Comparison of ENCODE assay signal across 13 cellular contexts in the genomic region with DNA sequence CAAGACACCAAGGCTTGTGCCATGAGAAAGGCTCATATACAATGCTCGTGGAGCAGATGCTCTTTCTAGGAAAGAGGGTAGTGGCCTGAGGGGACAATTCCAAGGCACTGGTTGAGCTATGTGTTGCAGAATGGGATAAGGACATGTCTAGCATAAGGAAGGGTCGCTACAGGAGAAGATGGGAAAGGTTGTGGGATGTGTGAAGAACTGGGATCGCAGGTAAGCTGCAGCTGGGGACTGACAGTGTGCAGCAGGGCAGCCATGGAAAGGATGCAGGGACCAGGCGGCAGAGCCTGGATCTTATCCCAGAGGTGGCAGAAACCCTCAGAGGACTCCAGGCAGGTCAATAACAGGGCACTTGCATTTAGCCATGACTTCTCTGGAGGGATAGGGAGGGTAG. TPM values are rescaled to one million over a fixed set of nuclear protein-coding genes. Genes with fewer than 3 reads are reported as not detected.
DNase-seq lines count a peak whose midpoint lies in the region; ATAC-seq and TF ChIP-seq lines count a peak whose summit lies in the region.
"Had no signal": no experiment of that assay in that cellular context is flagged by ENCODE, and none has a peak within 500 bp of the region (broad histone marks: within the 10 kb centered on the region; RNA-seq: fewer than 3 reads in every experiment).

No MANE protein-coding gene starts in this region.

- H3K27ac ChIP-seq in C4-2B (peak overlapping the region; percentile 74; the same call in 1 of the 2 replicates), substantia nigra (ENCODE audit: low read depth, low read length, poor library complexity, severe bottlenecking) (peak overlapping the region; percentile 32)
- H3K27ac ChIP-seq: A549 had no signal

- intact Hi-C loops in activated CD4-positive, alpha-beta T cell treated with anti-CD3 and anti-CD28 coated beads for 36 hours (cut with DNase I, micrococcal nuclease), result no loop called here

- POLR2A ChIA-PET in activated CD4-positive, alpha-beta T cell treated with anti-CD3 and anti-CD28 coated beads for 36 hours (lab: Charles Lee), result no interaction called here

- no peak overlapping the region for H3K4me3 Mint-ChIP-seq in activated CD4-positive, alpha-beta T cell treated with anti-CD3 and anti-CD28 coated beads for 36 hours
- H3K4me3 Mint-ChIP-seq: CD8-positive, alpha-beta memory T cell; HFFc6 had no signal

- no peak for TF ChIP-seq CTCF in C4-2B (conservative IDR thresholded peaks at IDR 0.05)

- DNase-seq in Ammon's horn (ENCODE audit: low spot score) (peak; percentile 1), islet precursor cell (peak; percentile 33), substantia nigra (lab: John Stamatoyannopoulos, UW) (no peak), NCI-H82 treated with DMSO at 0.1 percent for 48 hours (lab: John Stamatoyannopoulos, UW; ENCODE audit: unreplicated experiment) (no peak)
- DNase-seq in activated CD4-positive, alpha-beta T cell treated with anti-CD3 and anti-CD28 coated beads for 36 hours, result no peak
- DNase-seq: Caco-2; CD8-positive, alpha-beta memory T cell; GF-D8; HCEC 1CT; HFFc6 had no signal

- CTCF ChIA-PET in activated CD4-positive, alpha-beta T cell treated with anti-CD3 and anti-CD28 coated beads for 36 hours (lab: Charles Lee), result no interaction called here

- ATAC-seq in activated CD4-positive, alpha-beta T cell treated with anti-CD3 and anti-CD28 coated beads for 36 hours, result no peak
- ATAC-seq in GM21367 (IDR thresholded peaks at IDR 0.05; ENCODE audit: unreplicated experiment), result no peak
- ATAC-seq: A549 had no signal

- H3K36me3 Mint-ChIP-seq in activated CD4-positive, alpha-beta T cell treated with anti-CD3 and anti-CD28 coated beads for 36 hours (ENCODE audit: low read depth), result no peaks in the 10 kb centered on the region
- H3K36me3 Mint-ChIP-seq: CD8-positive, alpha-beta memory T cell had no signal

- H3K27me3 Mint-ChIP-seq in activated CD4-positive, alpha-beta T cell treated with anti-CD3 and anti-CD28 coated beads for 36 hours, result peaks cover 3% of the 10 kb centered on the region

- no peaks in the 10 kb centered on the region for H3K9me3 Mint-ChIP-seq in activated CD4-positive, alpha-beta T cell treated with anti-CD3 and anti-CD28 coated beads for 36 hours (ENCODE audit: low read depth)

- no peaks in the 10 kb centered on the region for H3K4me1 Mint-ChIP-seq in activated CD4-positive, alpha-beta T cell treated with anti-CD3 and anti-CD28 coated beads for 36 hours
- H3K4me1 Mint-ChIP-seq: CD8-positive, alpha-beta memory T cell had no signal

- H3K27ac Mint-ChIP-seq in activated CD4-positive, alpha-beta T cell treated with anti-CD3 and anti-CD28 coated beads for 36 hours, result no peak overlapping the region
- H3K27ac Mint-ChIP-seq: CD8-positive, alpha-beta memory T cell; HFFc6 had no signal

RNA-seq across cellular contexts. Expression of a gene that starts 56.1 kb away (rescaled TPM):
- total RNA-seq in activated CD4-positive, alpha-beta T cell treated with anti-CD3 and anti-CD28 coated beads for 36 hours, result not detected
- total RNA-seq: CD8-positive, alpha-beta memory T cell; HFFc6 had no signal

Comparison
In these comparisons a context has a peak if more than half of its experiments do, and no peak if none do; other contexts are left out.
1. DNase-seq: peak in Ammon's horn (single experiment) and islet precursor cell (single experiment); none in substantia nigra (0 of 49), NCI-H82 treated with DMSO at 0.1 percent for 48 hours (single experiment) and activated CD4-positive, alpha-beta T cell treated with anti-CD3 and anti-CD28 coated beads for 36 hours (single experiment).